In the genomic region with DNA sequence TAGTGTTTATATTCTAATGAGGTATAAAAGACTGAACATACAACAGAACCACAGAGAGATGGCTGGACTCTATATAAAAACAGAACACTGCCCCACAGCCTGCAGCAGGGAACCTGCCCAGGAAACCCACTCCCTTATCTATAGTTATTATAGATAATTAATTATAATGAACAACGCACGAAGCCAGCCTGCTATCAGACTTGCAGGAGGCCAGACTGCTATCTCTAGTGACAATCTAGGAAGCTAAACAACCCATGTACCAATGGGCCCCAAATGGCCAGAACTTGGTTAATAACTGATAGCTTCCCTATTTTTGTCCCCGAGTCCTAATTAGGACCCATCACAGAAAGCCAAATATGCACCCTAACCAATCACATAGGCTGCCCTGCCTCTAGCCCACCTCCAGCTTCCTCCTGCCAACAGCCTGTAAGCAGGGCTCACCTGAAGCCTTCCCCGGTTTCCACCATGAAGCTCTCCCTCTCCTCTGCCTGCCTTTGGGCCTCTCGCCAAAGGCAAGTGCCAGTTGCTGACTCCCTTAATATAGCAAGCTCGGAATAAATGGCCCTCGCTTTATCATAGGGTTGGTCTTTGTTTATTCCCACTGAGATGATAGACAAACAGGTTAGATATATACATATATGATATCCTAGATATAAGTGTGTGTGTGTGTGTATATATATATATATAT, we compare ENCODE assay signal across 17 cellular contexts.
DNase-seq lines count a peak whose midpoint lies in the region; ATAC-seq and TF ChIP-seq lines count a peak whose summit lies in the region.
"Had no signal": no experiment of that assay in that cellular context is flagged by ENCODE, and none has a peak within 500 bp of the region (broad histone marks: within the 10 kb centered on the region; RNA-seq: fewer than 3 reads in every experiment).

No MANE protein-coding gene starts in this region.

- H3K27me3 Mint-ChIP-seq in progenitor cell of endocrine pancreas: peaks cover 24% of the 10 kb centered on the region

- TF ChIP-seq POLR2A in sigmoid colon (IDR thresholded peaks at IDR 0.05): no peak

- H2AFZ ChIP-seq in SK-N-SH (ENCODE audit: low read depth): no peak overlapping the region
- H2AFZ ChIP-seq: GM23338 had no signal

- H3K4me3 Mint-ChIP-seq in progenitor cell of endocrine pancreas (ENCODE audit: low read depth): no peak overlapping the region
- H3K4me3 Mint-ChIP-seq: GM23338, H9 had no signal

- no peak overlapping the region for H3K27ac ChIP-seq in left ventricle myocardium inferior (replicated peaks)
- H3K27ac ChIP-seq in right cardiac atrium (ENCODE audit: low read length): no peak overlapping the region
- peak overlapping the region in 1 of 2 experiments; percentile 17; a peak in 1 of 4 replicates for H3K27ac ChIP-seq in SK-N-SH (ENCODE audit: low read depth in 2 of 2, low read length in 1 of 2)
- no peak overlapping the region for H3K27ac ChIP-seq in sigmoid colon
- H3K27ac ChIP-seq: 22Rv1, BLaER1 had no signal

- ATAC-seq in right cardiac atrium: no peak
- ATAC-seq: GM23338 had no signal

- no peaks in the 10 kb centered on the region for H3K79me2 ChIP-seq in SK-N-SH (ENCODE audit: insufficient read depth)

- peak in 1 of 2 experiments; percentile 74; a peak in 2 of 4 replicates for TF ChIP-seq EP300 in SK-N-SH (IDR thresholded peaks at IDR 0.05; ENCODE audit: borderline replicate concordance in 1 of 2, low read depth in 1 of 2, low read length in 1 of 2)
- no peak for TF ChIP-seq EP300 in sigmoid colon (IDR thresholded peaks at IDR 0.05)

- no peaks in the 10 kb centered on the region for H3F3A ChIP-seq in SK-N-SH (replicated peaks; ENCODE audit: insufficient read depth)

- TF ChIP-seq CTCF in left ventricle myocardium inferior (IDR thresholded peaks at IDR 0.05; ENCODE audit: borderline replicate concordance) (no peak), SK-N-SH (IDR thresholded peaks at IDR 0.05) (no peak), sigmoid colon (IDR thresholded peaks at IDR 0.05) (no peak), progenitor cell of endocrine pancreas (IDR thresholded peaks at IDR 0.05; ENCODE audit: unreplicated experiment) (no peak)

- POLR2A ChIA-PET in SK-N-SH (lab: Yijun Ruan, JAX): interaction anchor here (1.0 kb wide), 1 partner anchor 103 kb away, joined by 3 read pairs; no protein-coding TSS in a partner anchor

- H3K9me3 ChIP-seq in left ventricle myocardium inferior (replicated peaks) (peaks cover 6% of the 10 kb centered on the region), right cardiac atrium (ENCODE audit: control insufficient read depth, low read length) (no peaks in the 10 kb centered on the region), SK-N-SH (no peaks in the 10 kb centered on the region), sigmoid colon (no peaks in the 10 kb centered on the region)
- H3K9me3 ChIP-seq: BLaER1 had no signal

- H3K36me3 ChIP-seq in left ventricle myocardium inferior (no peaks in the 10 kb centered on the region), SK-N-SH (replicated peaks in 1 of 2; ENCODE audit: control insufficient read depth in 1 of 2, insufficient read depth in 2 of 2, low read length in 1 of 2) (no peaks in the 10 kb centered on the region), sigmoid colon (no peaks in the 10 kb centered on the region)
- H3K36me3 ChIP-seq: BLaER1 had no signal

- no peak overlapping the region for H3K9ac ChIP-seq in SK-N-SH
- H3K9ac ChIP-seq: BLaER1 had no signal

- H3K27me3 ChIP-seq in left ventricle myocardium inferior (ENCODE audit: low read depth): peaks cover under 1% of the 10 kb centered on the region
- H3K27me3 ChIP-seq in right cardiac atrium (ENCODE audit: control insufficient read depth, insufficient read depth): no peaks in the 10 kb centered on the region
- H3K27me3 ChIP-seq in SK-N-SH (ENCODE audit: insufficient read depth): no peaks in the 10 kb centered on the region
- H3K27me3 ChIP-seq in sigmoid colon: no peaks in the 10 kb centered on the region
- H3K27me3 ChIP-seq: BLaER1 had no signal

- H3K9me3 Mint-ChIP-seq in progenitor cell of endocrine pancreas (ENCODE audit: low read depth): no peaks in the 10 kb centered on the region
- H3K9me3 Mint-ChIP-seq: GM23338, H9 had no signal

- no peak overlapping the region for H3K4me2 ChIP-seq in SK-N-SH
- H3K4me2 ChIP-seq: BLaER1, GM23338 had no signal

- CTCF ChIA-PET in SK-N-SH (lab: Yijun Ruan, JAX): interaction anchor here (0.5 to 13.6 kb wide), 17 partner anchors 9 to 385 kb away, joined by 3 to 356 read pairs (median 8); no protein-coding TSS in a partner anchor

- peaks cover 1% of the 10 kb centered on the region for H3K36me3 Mint-ChIP-seq in progenitor cell of endocrine pancreas (ENCODE audit: insufficient read depth)

- peaks cover 20% of the 10 kb centered on the region for H3K4me1 Mint-ChIP-seq in progenitor cell of endocrine pancreas (ENCODE audit: low read depth)

- DNase-seq in DMS 273 (lab: John Stamatoyannopoulos, UW; ENCODE audit: unreplicated experiment): peak; percentile 68
- DNase-seq in DMS 273 treated with DMSO at 0.1 percent for 48 hours (lab: John Stamatoyannopoulos, UW): no peak
- DNase-seq in left ventricle myocardium inferior: peak; percentile 28
- no peak for DNase-seq in right cardiac atrium
- peak; percentile 50 for DNase-seq in SK-N-SH
- peak; percentile 45 for DNase-seq in sigmoid colon
- DNase-seq in progenitor cell of endocrine pancreas (ENCODE audit: low spot score, unreplicated experiment): no peak
- no peak for DNase-seq in NCI-H82 treated with DMSO at 0.1 percent for 48 hours (lab: John Stamatoyannopoulos, UW; ENCODE audit: unreplicated experiment)
- DNase-seq: Calu3, DMS153, DMS79 treated with DMSO at 0.1 percent for 48 hours, EL, GDM1, H9 had no signal

- no peak; the same call in 1 of the 2 replicates for TF ChIP-seq RAD21 in SK-N-SH (IDR thresholded peaks at IDR 0.05; ENCODE audit: low read length)

- H3K4me1 ChIP-seq in left ventricle myocardium inferior: peaks cover 13% of the 10 kb centered on the region
- H3K4me1 ChIP-seq in right cardiac atrium (ENCODE audit: control insufficient read depth, insufficient read depth, low read length): no peaks in the 10 kb centered on the region
- H3K4me1 ChIP-seq in SK-N-SH (ENCODE audit: control insufficient read depth in 1 of 2, insufficient read depth in 2 of 2, low read depth in 1 of 2, low read length in 1 of 2): peaks cover 4 to 27% of the 10 kb centered on the region in 2 experiments; a peak in 2 of 4 replicates
- H3K4me1 ChIP-seq in sigmoid colon: peaks cover 0 to 18% (median 13%) of the 10 kb centered on the region in 4 donors
- H3K4me1 ChIP-seq: BLaER1 had no signal

- intact Hi-C loops in left ventricle myocardium inferior (cut with micrococcal nuclease): loop anchor here (2.0 kb wide), 1 partner anchor 277 kb away; no protein-coding TSS in a partner anchor
- intact Hi-C loops in right cardiac atrium (cut with DNase I): no loop called here
- intact Hi-C loops in sigmoid colon (cut with DNase I): loop anchor here (2.0 kb wide), 1 partner anchor 385 kb away; no protein-coding TSS in a partner anchor

- H3K27ac Mint-ChIP-seq in progenitor cell of endocrine pancreas: no peak overlapping the region
- H3K27ac Mint-ChIP-seq: GM23338, H9 had no signal

- H3K9me2 ChIP-seq in SK-N-SH: no peaks in the 10 kb centered on the region

- H3K4me3 ChIP-seq in left ventricle myocardium inferior (no peak overlapping the region), right cardiac atrium (ENCODE audit: low read length) (no peak overlapping the region), SK-N-SH (ENCODE audit: low read depth in 2 of 2, low read length in 1 of 2) (no peak overlapping the region), sigmoid colon (no peak overlapping the region)
- H3K4me3 ChIP-seq: BLaER1, GM23338 had no signal

- WGBS in right cardiac atrium: 85% methylated on average over 7 of the region's 7 CpGs
- WGBS in SK-N-SH (ENCODE audit: low lambda C conversion rate): 85% methylated on average over 7 of the region's 7 CpGs
- WGBS in sigmoid colon, 2 donors: 88 to 92% methylated on average over 7 of the region's 7 CpGs

- H4K20me1 ChIP-seq in SK-N-SH (ENCODE audit: insufficient read depth): no peaks in the 10 kb centered on the region
- H4K20me1 ChIP-seq: BLaER1 had no signal

TF ChIP-seq in SK-N-SH, 30 proteins besides CTCF, POLR2A, EP300 and RAD21:
- peak; percentile 71 for TF ChIP-seq GATA2 (CRISPR knock-in tag; IDR thresholded peaks at IDR 0.05)
- TF ChIP-seq RXRA (IDR thresholded peaks at IDR 0.05; ENCODE audit: borderline replicate concordance, low read depth): no peak
- no peak for TF ChIP-seq EZH2phosphoT487 (IDR thresholded peaks at IDR 0.05; ENCODE audit: borderline replicate concordance, low read depth)
- TF ChIP-seq NRF1 (IDR thresholded peaks at IDR 0.05; ENCODE audit: low read depth, low read length): no peak
- no peak for TF ChIP-seq JUND (IDR thresholded peaks at IDR 0.05)
- TF ChIP-seq, protein P1, sequence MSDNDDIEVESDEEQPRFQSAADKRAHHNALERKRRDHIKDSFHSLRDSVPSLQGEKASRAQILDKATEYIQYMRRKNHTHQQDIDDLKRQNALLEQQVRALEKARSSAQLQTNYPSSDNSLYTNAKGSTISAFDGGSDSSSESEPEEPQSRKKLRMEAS (IDR thresholded peaks at IDR 0.05; ENCODE audit: low read depth): no peak
- no peak for TF ChIP-seq FOXM1 (IDR thresholded peaks at IDR 0.05; ENCODE audit: low read depth)
- peak; percentile 56 for TF ChIP-seq CHD2 (IDR thresholded peaks at IDR 0.05; ENCODE audit: low read length, partially characterized antibody)
- TF ChIP-seq MXI1 (IDR thresholded peaks at IDR 0.05; ENCODE audit: low read depth, low read length): no peak
- TF ChIP-seq, protein P2, sequence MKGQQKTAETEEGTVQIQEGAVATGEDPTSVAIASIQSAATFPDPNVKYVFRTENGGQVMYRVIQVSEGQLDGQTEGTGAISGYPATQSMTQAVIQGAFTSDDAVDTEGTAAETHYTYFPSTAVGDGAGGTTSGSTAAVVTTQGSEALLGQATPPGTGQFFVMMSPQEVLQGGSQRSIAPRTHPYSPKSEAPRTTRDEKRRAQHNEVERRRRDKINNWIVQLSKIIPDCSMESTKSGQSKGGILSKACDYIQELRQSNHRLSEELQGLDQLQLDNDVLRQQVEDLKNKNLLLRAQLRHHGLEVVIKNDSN (IDR thresholded peaks at IDR 0.05; ENCODE audit: borderline replicate concordance, low read depth): no peak
- TF ChIP-seq MEF2A (IDR thresholded peaks at IDR 0.05; ENCODE audit: borderline replicate concordance, low read depth): no peak
- TF ChIP-seq, protein P3, sequence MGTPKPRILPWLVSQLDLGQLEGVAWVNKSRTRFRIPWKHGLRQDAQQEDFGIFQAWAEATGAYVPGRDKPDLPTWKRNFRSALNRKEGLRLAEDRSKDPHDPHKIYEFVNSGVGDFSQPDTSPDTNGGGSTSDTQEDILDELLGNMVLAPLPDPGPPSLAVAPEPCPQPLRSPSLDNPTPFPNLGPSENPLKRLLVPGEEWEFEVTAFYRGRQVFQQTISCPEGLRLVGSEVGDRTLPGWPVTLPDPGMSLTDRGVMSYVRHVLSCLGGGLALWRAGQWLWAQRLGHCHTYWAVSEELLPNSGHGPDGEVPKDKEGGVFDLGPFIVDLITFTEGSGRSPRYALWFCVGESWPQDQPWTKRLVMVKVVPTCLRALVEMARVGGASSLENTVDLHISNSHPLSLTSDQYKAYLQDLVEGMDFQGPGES (IDR thresholded peaks at IDR 0.05; ENCODE audit: low read depth, low read length): no peak
- peak; percentile 77 for TF ChIP-seq RCOR1 (IDR thresholded peaks at IDR 0.05; ENCODE audit: low read length)

Comparison
In these comparisons a context has a peak if more than half of its experiments do, and no peak if none do; other contexts are left out.
1. DNase-seq: peak in DMS 273 (single experiment), left ventricle myocardium inferior (single experiment), SK-N-SH (single experiment) and sigmoid colon (single experiment); none in DMS 273 treated with DMSO at 0.1 percent for 48 hours (single experiment), right cardiac atrium (0 of 3), progenitor cell of endocrine pancreas (single experiment) and NCI-H82 treated with DMSO at 0.1 percent for 48 hours (single experiment).
2. intact Hi-C loops: an anchor here in left ventricle myocardium inferior (2.0 kb wide) and sigmoid colon (2.0 kb wide); none called in right cardiac atrium.